ENCODE assay signal across 20 cellular contexts in genomic region chr14:74917200-74917543, GRCh38. TPM values are rescaled to one million over a fixed set of nuclear protein-coding genes. Genes with fewer than 3 reads are reported as not detected.
DNase-seq lines count a peak whose midpoint lies in the region; ATAC-seq and TF ChIP-seq lines count a peak whose summit lies in the region.
"Had no signal": no experiment of that assay in that cellular context is flagged by ENCODE, and none has a peak within 500 bp of the region (broad histone marks: within the 10 kb centered on the region; RNA-seq: fewer than 3 reads in every experiment).

No MANE protein-coding gene starts in this region.

- H3K4me1 ChIP-seq in mammary epithelial cell (ENCODE audit: insufficient read depth, low read length) (peaks cover 20% of the 10 kb centered on the region), heart right ventricle (peaks cover 25 to 58% (median 45%) of the 10 kb centered on the region in 9 donors), gastrocnemius medialis (peaks cover 46 to 49% of the 10 kb centered on the region in 2 donors), vagina (peaks cover 44% of the 10 kb centered on the region)

- dilution Hi-C loops in mammary epithelial cell (cut with HindIII; ENCODE audit: low sequenced_read_pairs), result loop anchor here (5.0 kb wide), 1 partner anchor 160 kb away; no protein-coding TSS in a partner anchor

- intact Hi-C loops in mammary epithelial cell (cut with micrococcal nuclease) (no loop called here), heart right ventricle (cut with DNase I) (loop anchor here in 4 of 10 donors (5.0 to 10.0 kb wide), 3 partner anchors 168 to 388 kb away; no protein-coding TSS in a partner anchor), gastrocnemius medialis (cut with DNase I; ENCODE audit: low total_unique reads) (loop anchor here (2.0 kb wide), 1 partner anchor 18 kb away; no protein-coding TSS in a partner anchor), vagina (cut with DNase I) (loop anchor here (10.0 kb wide), 1 partner anchor 168 kb away; no protein-coding TSS in a partner anchor)

- H3K36me3 ChIP-seq in mammary epithelial cell (ENCODE audit: insufficient read depth, low read length) (no peaks in the 10 kb centered on the region), heart right ventricle (peaks cover 0 to 8% (median 0%) of the 10 kb centered on the region in 9 donors), gastrocnemius medialis (no peaks in the 10 kb centered on the region), vagina (no peaks in the 10 kb centered on the region)

- TF ChIP-seq POLR2A in gastrocnemius medialis (IDR thresholded peaks at IDR 0.05) (no peak), vagina (IDR thresholded peaks at IDR 0.05) (no peak)

- H3K27ac ChIP-seq in mammary epithelial cell (ENCODE audit: insufficient read depth, low read depth, low read length) (no peak overlapping the region), heart right ventricle (peak overlapping the region; percentile 40 to 90 (median 82)), gastrocnemius medialis (peak overlapping the region; percentile 78 to 94 (median 83)), vagina (peak overlapping the region; percentile 26)

- peak in 5 of 8 donors; percentile 4 to 18 (median 10) for ATAC-seq in heart right ventricle
- ATAC-seq in gastrocnemius medialis, result peak; percentile 5 to 14
- no peak for ATAC-seq in HG02981 (IDR thresholded peaks at IDR 0.05; ENCODE audit: unreplicated experiment)

- H3K4me2 ChIP-seq in mammary epithelial cell (ENCODE audit: insufficient read depth, low read depth, low read length), result no peak overlapping the region

- H3K9me3 ChIP-seq in mammary epithelial cell (replicated peaks; ENCODE audit: insufficient read depth, low read length) (no peaks in the 10 kb centered on the region), heart right ventricle (no peaks in the 10 kb centered on the region), gastrocnemius medialis (no peaks in the 10 kb centered on the region), vagina (no peaks in the 10 kb centered on the region)

- H3K27me3 ChIP-seq in mammary epithelial cell (ENCODE audit: insufficient read depth, low read length) (no peaks in the 10 kb centered on the region), heart right ventricle (no peaks in the 10 kb centered on the region), gastrocnemius medialis (no peaks in the 10 kb centered on the region), vagina (no peaks in the 10 kb centered on the region)

- no peak overlapping the region for H3K9ac ChIP-seq in mammary epithelial cell (ENCODE audit: insufficient read depth, low read length)

- no peaks in the 10 kb centered on the region for H3K79me2 ChIP-seq in mammary epithelial cell (ENCODE audit: insufficient read depth, low read length)

- no peak for DNase-seq in mammary epithelial cell
- DNase-seq in heart right ventricle, result no peak
- DNase-seq in gastrocnemius medialis, result no peak
- DNase-seq in vagina (ENCODE audit: extremely low spot score in 2 of 2), result no peak
- DNase-seq in NCI-H2029 (lab: John Stamatoyannopoulos, UW), result no peak
- DNase-seq in NCI-H1694 treated with DMSO at 0.1 percent for 48 hours (lab: John Stamatoyannopoulos, UW), result no peak
- DNase-seq: activated CD4-positive, alpha-beta memory T cell treated with anti-CD3 and anti-CD28 coated beads, Interleukin-2, amount 10 ng/mL, durations not matched to agents 7 days and 5 days; activated CD4-positive, CD25-positive, alpha-beta regulatory T cell; activated naive CD4-positive, alpha-beta T cell treated with anti-CD3 and anti-CD28 coated beads, Interleukin-2, amount 50 U/mL, for 16 hours; activated T-cell treated with anti-CD3 and anti-CD28 coated beads, Interleukin-2, amount 50 U/mL, for 24 hours; AML-193; COR-L47; GOT3; islet precursor cell; naive B cell; NCI-H1105 treated with DMSO at 0.1 percent for 48 hours; NCI-H526 treated with DMSO at 0.1 percent for 48 hours; SIG-M5 had no signal

- no peak overlapping the region for H3K4me3 ChIP-seq in mammary epithelial cell (replicated peaks in 1 of 3; ENCODE audit: insufficient read depth in 1 of 3, low read depth in 2 of 3, low read length in 3 of 3)
- no peak overlapping the region for H3K4me3 ChIP-seq in heart right ventricle
- no peak overlapping the region for H3K4me3 ChIP-seq in gastrocnemius medialis
- no peak overlapping the region for H3K4me3 ChIP-seq in vagina

- peak overlapping the region; percentile 61 for H2AFZ ChIP-seq in mammary epithelial cell (ENCODE audit: low read depth, low read length)

- no peaks in the 10 kb centered on the region for H4K20me1 ChIP-seq in mammary epithelial cell (ENCODE audit: insufficient read depth, low read length)

- in situ Hi-C loops in mammary epithelial cell (cut with MboI; ENCODE audit: low sequenced_read_pairs in 2 of 2), result loop anchor here (10.0 to 25.0 kb wide), 3 partner anchors 168 to 395 kb away; no protein-coding TSS in a partner anchor
- in situ Hi-C loops in gastrocnemius medialis (cut with MboI; ENCODE audit: low sequenced_read_pairs in 4 of 4), result loop anchor here in 2 of 4 donors (10.0 kb wide), 1 partner anchor 168 kb away; no protein-coding TSS in a partner anchor

- 67% methylated on average over 4 of the region's 4 CpGs for WGBS in mammary epithelial cell (ENCODE audit: low coverage, missing lambda C conversion rate)
- 86 to 91% methylated on average over 4 of the region's 4 CpGs for WGBS in heart right ventricle, 2 donors

- CTCF ChIA-PET in mammary epithelial cell (lab: Charles Lee; ENCODE audit: low non-redundant PET), result interaction anchor here (0.6 kb wide), 1 partner anchor 56 kb away, joined by 4 read pairs; no protein-coding TSS in a partner anchor

- no peak for TF ChIP-seq CTCF in mammary epithelial cell (conservative IDR thresholded peaks at IDR 0.05 in 1 of 2, IDR thresholded peaks at IDR 0.05 in 1 of 2; ENCODE audit: extremely low read depth in 1 of 2, insufficient read depth in 1 of 2, low read depth in 1 of 2, low read length in 2 of 2)
- TF ChIP-seq CTCF in heart right ventricle (IDR thresholded peaks at IDR 0.05), result no peak
- no peak for TF ChIP-seq CTCF in gastrocnemius medialis (IDR thresholded peaks at IDR 0.05 in 4 of 5, conservative IDR thresholded peaks at IDR 0.05 in 1 of 5)
- TF ChIP-seq CTCF in vagina (IDR thresholded peaks at IDR 0.05), result no peak

- no TSS peak for BruUV-seq in mammary epithelial cell (replicated peaks; lab: Mats Ljungman, UMichigan)

RNA-seq across cellular contexts. Expression of gene RPS6KL1, which starts 5.9 kb away (rescaled TPM):
- 1 to 10 TPM in 1 of 2 donors, under 1 TPM in 1; 0.17 to 1.6 TPM for total RNA-seq in mammary epithelial cell
- 0.51 TPM for polyA plus RNA-seq in mammary epithelial cell
- not detected for polyA minus RNA-seq in mammary epithelial cell
- total RNA-seq in heart right ventricle, result 10 to 100 TPM; 14.5 to 27.0 (median 21.9) TPM
- polyA plus RNA-seq in heart right ventricle, result 10 to 100 TPM; 10.3 to 27.1 TPM
- total RNA-seq in gastrocnemius medialis, result 10 to 100 TPM; 11.7 to 34.4 (median 18.7) TPM
- 2.0 TPM for total RNA-seq in vagina

RNA-seq across cellular contexts. Expression of gene DLST, which starts 35.5 kb away (rescaled TPM):
- total RNA-seq in mammary epithelial cell, result 100 to 1,000 TPM in 1 of 2 donors, 10 to 100 TPM in 1; 63.3 to 145 TPM
- 151 TPM for polyA plus RNA-seq in mammary epithelial cell
- 162 TPM for polyA minus RNA-seq in mammary epithelial cell
- total RNA-seq in heart right ventricle, result 100 to 1,000 TPM; 179 to 273 (median 227) TPM
- 10 to 100 TPM; 52.5 to 96.0 TPM for polyA plus RNA-seq in heart right ventricle
- 100 to 1,000 TPM in 2 of 4 donors, 10 to 100 TPM in 2; 71.3 to 157 (median 105) TPM for total RNA-seq in gastrocnemius medialis
- total RNA-seq in vagina, result 109 TPM

RNA-seq across cellular contexts. Expression of gene PGF, which starts 38.2 kb away (rescaled TPM):
- total RNA-seq in mammary epithelial cell (10 to 100 TPM; 16.5 to 31.9 TPM), heart right ventricle (10 to 100 TPM in 1 of 10 donors, 1 to 10 TPM in 9; 2.1 to 22.5 (median 6.1) TPM), gastrocnemius medialis (1 to 10 TPM; 2.2 to 7.8 (median 3.8) TPM), vagina (8.3 TPM)
- polyA plus RNA-seq in mammary epithelial cell (24.0 TPM), heart right ventricle (10 to 100 TPM in 1 of 2 donors, 1 to 10 TPM in 1; 6.8 to 12.2 TPM)
- polyA minus RNA-seq in mammary epithelial cell, result 18.0 TPM

RNA-seq across cellular contexts. Expression of gene PROX2, which starts 41.2 kb away (rescaled TPM):
- not detected for total RNA-seq in mammary epithelial cell
- polyA plus RNA-seq in mammary epithelial cell, result not detected
- polyA minus RNA-seq in mammary epithelial cell, result not detected
- not detected for total RNA-seq in heart right ventricle
- polyA plus RNA-seq in heart right ventricle, result not detected
- not detected for total RNA-seq in gastrocnemius medialis
- not detected for total RNA-seq in vagina
- total RNA-seq: activated CD4-positive, alpha-beta memory T cell treated with anti-CD3 and anti-CD28 coated beads, Interleukin-2, amount 10 ng/mL, durations not matched to agents 7 days and 5 days; astrocyte had no signal
